31 cellular contexts compared by ENCODE assay signal in genomic region chr12:26162174-26162573, GRCh38. TPM values are rescaled to one million over a fixed set of nuclear protein-coding genes. Genes with fewer than 3 reads are reported as not detected.
"Had no signal": no experiment of that assay in that cellular context is flagged by ENCODE, and none has a peak within 500 bp of the region (broad histone marks: within the 10 kb centered on the region; RNA-seq: fewer than 3 reads in every experiment).

No MANE protein-coding gene starts in this region.

- DNase-seq: activated CD4-positive, alpha-beta T cell treated with anti-CD3 and anti-CD28 coated beads for 1 hour; activated CD4-positive, alpha-beta T cell treated with anti-CD3 and anti-CD28 coated beads for 4 hours; activated CD4-positive, alpha-beta T cell treated with anti-CD3 and anti-CD28 coated beads, Interleukin-2, amount 50 U/mL, for 1 hour; activated CD4-positive, alpha-beta T cell treated with anti-CD3 and anti-CD28 coated beads, Interleukin-2, amount 50 U/mL, for 48 hours; activated CD8-positive, alpha-beta memory T cell treated with anti-CD3 and anti-CD28 coated beads, Interleukin-2, amount 10 ng/mL, durations not matched to agents 7 days and 5 days; activated CD8-positive, alpha-beta memory T cell treated with anti-CD3 and anti-CD28 coated beads, Interleukin-2, amount 50 U/mL, for 4 hours; activated CD8-positive, alpha-beta T cell treated with anti-CD3 and anti-CD28 coated beads, Interleukin-2, amount 10 ng/mL, durations not matched to agents 7 days and 5 days; activated effector memory CD4-positive, alpha-beta T cell treated with anti-CD3 and anti-CD28 coated beads, Interleukin-2, amount 50 U/mL, for 16 hours; activated naive CD4-positive, alpha-beta T cell treated with anti-CD3 and anti-CD28 coated beads for 36 hours; activated naive CD8-positive, alpha-beta T cell treated with anti-CD3 and anti-CD28 coated beads for 36 hours; activated naive CD8-positive, alpha-beta T cell treated with anti-CD3 and anti-CD28 coated beads, Interleukin-2, amount 50 U/mL, for 24 hours; activated T-cell treated with anti-CD3 and anti-CD28 coated beads, Interleukin-2, amount 50 U/mL, for 1 hour; activated T-cell treated with anti-CD3 and anti-CD28 coated beads, Interleukin-2, amount 50 U/mL, for 48 hours; adrenal gland; amygdala; aorta; body of pancreas; caudate nucleus; cerebellar nuclear complex; colonic mucosa; effector CD8-positive, alpha-beta T cell; esophagus squamous epithelium; foreskin melanocyte; T-helper 2 cell had no signal

- H3K27me3 ChIP-seq: adrenal gland, body of pancreas, colonic mucosa, gastroesophageal sphincter had no signal

- H3K27ac Mint-ChIP-seq: activated CD8-positive, alpha-beta memory T cell treated with anti-CD3 and anti-CD28 coated beads, Interleukin-2, amount 10 ng/mL, durations not matched to agents 7 days and 5 days; activated CD8-positive, alpha-beta T cell treated with anti-CD3 and anti-CD28 coated beads, Interleukin-2, amount 10 ng/mL, durations not matched to agents 7 days and 5 days; activated naive CD4-positive, alpha-beta T cell treated with anti-CD3 and anti-CD28 coated beads for 36 hours; activated naive CD4-positive, alpha-beta T cell treated with anti-CD3 and anti-CD28 coated beads, Interleukin-2, amount 50 U/mL, for 24 hours; activated naive CD8-positive, alpha-beta T cell treated with anti-CD3 and anti-CD28 coated beads for 36 hours; activated naive CD8-positive, alpha-beta T cell treated with anti-CD3 and anti-CD28 coated beads, Interleukin-2, amount 50 U/mL, for 24 hours; activated T-helper 1 cell treated with anti-CD3 and anti-CD28 coated beads, Interleukin-12 subunit alpha, Interleukin-12 subunit beta, Interleukin-2, Interleukin-4 antibody, amounts not matched to agents 30 ng/mL and 10 ng/mL and 1 ng/mL, durations not matched to agents 14 hours and 24 hours and 36 hours; activated T-helper 2 cell treated with anti-CD3 and anti-CD28 coated beads, Interferon-gamma antibody, Interleukin-2, Interleukin-4, amounts not matched to agents 10 μg/mL and 5 μg/mL and 100 μg/mL, durations not matched to agents 14 hours and 24 hours and 36 hours had no signal

- H3K27ac ChIP-seq: adrenal gland, body of pancreas, colonic mucosa, epithelial cell of prostate, esophagus squamous epithelium, gastroesophageal sphincter had no signal

- H3K4me1 Mint-ChIP-seq: activated CD8-positive, alpha-beta memory T cell treated with anti-CD3 and anti-CD28 coated beads, Interleukin-2, amount 10 ng/mL, durations not matched to agents 7 days and 5 days; activated naive CD4-positive, alpha-beta T cell treated with anti-CD3 and anti-CD28 coated beads, Interleukin-2, amount 50 U/mL, for 24 hours; activated naive CD8-positive, alpha-beta T cell treated with anti-CD3 and anti-CD28 coated beads for 36 hours had no signal

- H3K9me3 ChIP-seq: adrenal gland, body of pancreas, colonic mucosa, esophagus squamous epithelium, gastroesophageal sphincter had no signal

- H3K4me1 ChIP-seq: adrenal gland, colonic mucosa, gastroesophageal sphincter had no signal

- H3K9me3 Mint-ChIP-seq: activated naive CD4-positive, alpha-beta T cell treated with anti-CD3 and anti-CD28 coated beads for 36 hours; activated naive CD4-positive, alpha-beta T cell treated with anti-CD3 and anti-CD28 coated beads, Interleukin-2, amount 50 U/mL, for 24 hours; activated naive CD8-positive, alpha-beta T cell treated with anti-CD3 and anti-CD28 coated beads for 36 hours; activated naive CD8-positive, alpha-beta T cell treated with anti-CD3 and anti-CD28 coated beads, Interleukin-2, amount 50 U/mL, for 24 hours; activated T-helper 1 cell treated with anti-CD3 and anti-CD28 coated beads, Interleukin-12 subunit alpha, Interleukin-12 subunit beta, Interleukin-2, Interleukin-4 antibody, amounts not matched to agents 30 ng/mL and 10 ng/mL and 1 ng/mL, durations not matched to agents 14 hours and 24 hours and 36 hours; activated T-helper 2 cell treated with anti-CD3 and anti-CD28 coated beads, Interferon-gamma antibody, Interleukin-2, Interleukin-4, amounts not matched to agents 10 μg/mL and 5 μg/mL and 100 μg/mL, durations not matched to agents 14 hours and 24 hours and 36 hours had no signal

- ATAC-seq: activated CD8-positive, alpha-beta memory T cell treated with anti-CD3 and anti-CD28 coated beads, Interleukin-2, amount 10 ng/mL, durations not matched to agents 7 days and 5 days; activated CD8-positive, alpha-beta T cell treated with anti-CD3 and anti-CD28 coated beads, Interleukin-2, amount 10 ng/mL, durations not matched to agents 7 days and 5 days; activated naive CD8-positive, alpha-beta T cell treated with anti-CD3 and anti-CD28 coated beads, Interleukin-2, amount 50 U/mL, for 24 hours; body of pancreas; gastroesophageal sphincter had no signal

- H3K4me3 Mint-ChIP-seq: activated CD8-positive, alpha-beta memory T cell treated with anti-CD3 and anti-CD28 coated beads, Interleukin-2, amount 10 ng/mL, durations not matched to agents 7 days and 5 days; activated CD8-positive, alpha-beta T cell treated with anti-CD3 and anti-CD28 coated beads, Interleukin-2, amount 10 ng/mL, durations not matched to agents 7 days and 5 days; activated naive CD4-positive, alpha-beta T cell treated with anti-CD3 and anti-CD28 coated beads for 36 hours; activated naive CD4-positive, alpha-beta T cell treated with anti-CD3 and anti-CD28 coated beads, Interleukin-2, amount 50 U/mL, for 24 hours; activated naive CD8-positive, alpha-beta T cell treated with anti-CD3 and anti-CD28 coated beads for 36 hours; activated naive CD8-positive, alpha-beta T cell treated with anti-CD3 and anti-CD28 coated beads, Interleukin-2, amount 50 U/mL, for 24 hours; activated T-helper 1 cell treated with anti-CD3 and anti-CD28 coated beads, Interleukin-12 subunit alpha, Interleukin-12 subunit beta, Interleukin-2, Interleukin-4 antibody, amounts not matched to agents 30 ng/mL and 10 ng/mL and 1 ng/mL, durations not matched to agents 14 hours and 24 hours and 36 hours had no signal

- H3K36me3 ChIP-seq: adrenal gland, colonic mucosa, esophagus squamous epithelium, gastroesophageal sphincter had no signal

- H3K36me3 Mint-ChIP-seq: activated CD8-positive, alpha-beta memory T cell treated with anti-CD3 and anti-CD28 coated beads, Interleukin-2, amount 10 ng/mL, durations not matched to agents 7 days and 5 days; activated naive CD4-positive, alpha-beta T cell treated with anti-CD3 and anti-CD28 coated beads, Interleukin-2, amount 50 U/mL, for 24 hours; activated naive CD8-positive, alpha-beta T cell treated with anti-CD3 and anti-CD28 coated beads for 36 hours had no signal

- H3K4me3 ChIP-seq: adrenal gland, body of pancreas, colonic mucosa, esophagus squamous epithelium, gastroesophageal sphincter had no signal

RNA-seq across cellular contexts. Expression of gene SSPN, which starts 33.2 kb away (rescaled TPM):
- total RNA-seq: activated CD8-positive, alpha-beta memory T cell treated with anti-CD3 and anti-CD28 coated beads for 36 hours; activated CD8-positive, alpha-beta memory T cell treated with anti-CD3 and anti-CD28 coated beads, Interleukin-2, amount 10 ng/mL, durations not matched to agents 7 days and 5 days; activated CD8-positive, alpha-beta T cell treated with anti-CD3 and anti-CD28 coated beads, Interleukin-2, amount 10 ng/mL, durations not matched to agents 7 days and 5 days; activated naive CD4-positive, alpha-beta T cell treated with anti-CD3 and anti-CD28 coated beads for 36 hours; activated naive CD8-positive, alpha-beta T cell treated with anti-CD3 and anti-CD28 coated beads for 36 hours; activated T-helper 1 cell treated with anti-CD3 and anti-CD28 coated beads, Interleukin-12 subunit alpha, Interleukin-12 subunit beta, Interleukin-2, Interleukin-4 antibody, amounts not matched to agents 30 ng/mL and 10 ng/mL and 1 ng/mL, durations not matched to agents 14 hours and 24 hours and 36 hours; activated T-helper 2 cell treated with anti-CD3 and anti-CD28 coated beads, Interferon-gamma antibody, Interleukin-2, Interleukin-4, amounts not matched to agents 10 μg/mL and 5 μg/mL and 100 μg/mL, durations not matched to agents 14 hours and 24 hours and 36 hours; T-helper 1 cell treated with Interleukin-12 subunit alpha and Interleukin-12 subunit beta and Interleukin-4 antibody, amounts not matched to agents 30 ng/mL and 1 ng/mL, for 36 hours had no signal

RNA-seq across cellular contexts. Expression of gene BHLHE41, which starts 37.3 kb away (rescaled TPM):
- total RNA-seq: activated CD8-positive, alpha-beta memory T cell treated with anti-CD3 and anti-CD28 coated beads for 36 hours; activated CD8-positive, alpha-beta memory T cell treated with anti-CD3 and anti-CD28 coated beads, Interleukin-2, amount 10 ng/mL, durations not matched to agents 7 days and 5 days; activated CD8-positive, alpha-beta T cell treated with anti-CD3 and anti-CD28 coated beads, Interleukin-2, amount 10 ng/mL, durations not matched to agents 7 days and 5 days; activated naive CD4-positive, alpha-beta T cell treated with anti-CD3 and anti-CD28 coated beads for 36 hours; activated naive CD8-positive, alpha-beta T cell treated with anti-CD3 and anti-CD28 coated beads for 36 hours; activated T-helper 1 cell treated with anti-CD3 and anti-CD28 coated beads, Interleukin-12 subunit alpha, Interleukin-12 subunit beta, Interleukin-2, Interleukin-4 antibody, amounts not matched to agents 30 ng/mL and 10 ng/mL and 1 ng/mL, durations not matched to agents 14 hours and 24 hours and 36 hours; activated T-helper 2 cell treated with anti-CD3 and anti-CD28 coated beads, Interferon-gamma antibody, Interleukin-2, Interleukin-4, amounts not matched to agents 10 μg/mL and 5 μg/mL and 100 μg/mL, durations not matched to agents 14 hours and 24 hours and 36 hours; T-helper 1 cell treated with Interleukin-12 subunit alpha and Interleukin-12 subunit beta and Interleukin-4 antibody, amounts not matched to agents 30 ng/mL and 1 ng/mL, for 36 hours had no signal
